15 cellular contexts compared by ENCODE assay signal in the genomic region with DNA sequence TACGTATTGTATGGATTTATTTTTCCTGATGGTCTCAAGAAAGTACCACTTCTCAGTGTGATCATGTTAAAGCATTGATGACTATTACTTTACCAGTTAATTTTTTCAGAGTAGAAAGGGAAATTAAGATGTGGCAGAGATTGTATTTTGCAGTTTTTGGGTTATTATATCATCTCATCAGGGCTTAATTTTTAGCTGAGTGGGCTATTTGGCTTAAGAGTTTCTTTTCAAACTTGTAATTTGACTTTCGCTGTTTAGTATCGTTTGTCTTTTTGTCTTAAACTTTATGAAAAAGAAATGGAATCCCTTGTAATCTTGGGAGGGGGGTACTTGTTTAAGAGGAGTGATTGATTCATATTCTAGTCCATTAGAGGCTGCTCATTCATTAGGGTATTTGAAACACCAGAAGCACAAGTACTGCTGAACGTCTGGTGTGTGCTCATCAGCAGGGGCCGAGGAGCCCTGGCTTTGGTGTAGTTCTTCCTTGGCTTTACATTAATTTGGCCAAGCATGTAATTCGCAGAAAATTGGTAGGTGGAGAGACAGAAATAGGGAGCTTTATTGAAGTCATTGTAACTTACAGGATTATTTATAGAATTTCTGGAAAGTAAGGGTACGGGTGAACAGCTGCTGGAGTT.
DNase-seq lines count a peak whose midpoint lies in the region; ATAC-seq and TF ChIP-seq lines count a peak whose summit lies in the region.
"Had no signal": no experiment of that assay in that cellular context is flagged by ENCODE, and none has a peak within 500 bp of the region (broad histone marks: within the 10 kb centered on the region; RNA-seq: fewer than 3 reads in every experiment).

No MANE protein-coding gene starts in this region.

- H3K27ac ChIP-seq in SJCRH30 = peak overlapping the region; percentile 59
- H3K27ac ChIP-seq: left lung, prostate gland, thyroid gland had no signal

- peaks cover 23% of the 10 kb centered on the region for H3K4me1 Mint-ChIP-seq in activated naive CD4-positive, alpha-beta T cell treated with anti-CD3 and anti-CD28 coated beads for 36 hours (ENCODE audit: low read depth)
- peaks cover 3% of the 10 kb centered on the region for H3K4me1 Mint-ChIP-seq in activated naive CD4-positive, alpha-beta T cell treated with anti-CD3 and anti-CD28 coated beads, Interleukin-2, amount 10 ng/mL, durations not matched to agents 7 days and 5 days
- H3K4me1 Mint-ChIP-seq in brain = peaks cover 64% of the 10 kb centered on the region
- H3K4me1 Mint-ChIP-seq: naive B cell had no signal

- H3K27me3 Mint-ChIP-seq in activated naive CD4-positive, alpha-beta T cell treated with anti-CD3 and anti-CD28 coated beads for 36 hours (ENCODE audit: low read depth) = peaks cover 8% of the 10 kb centered on the region
- peaks cover 7% of the 10 kb centered on the region for H3K27me3 Mint-ChIP-seq in activated naive CD4-positive, alpha-beta T cell treated with anti-CD3 and anti-CD28 coated beads, Interleukin-2, amount 10 ng/mL, durations not matched to agents 7 days and 5 days
- H3K27me3 Mint-ChIP-seq in brain = no peaks in the 10 kb centered on the region

- no peak for DNase-seq in activated naive CD4-positive, alpha-beta T cell treated with anti-CD3 and anti-CD28 coated beads for 36 hours
- no peak for DNase-seq in activated naive CD4-positive, alpha-beta T cell treated with anti-CD3 and anti-CD28 coated beads, Interleukin-2, amount 10 ng/mL, durations not matched to agents 7 days and 5 days
- DNase-seq in SJCRH30 (peak; percentile 41 to 66), RPMI8226 (no peak), hippocampal formation (lab: John Stamatoyannopoulos, UW) (no peak), left colon (no peak)
- DNase-seq: Kasumi-1, left lung, naive B cell, NCI-H1436, NCI-H510A treated with DMSO at 0.1 percent for 48 hours, thyroid gland had no signal

- H3K9me3 Mint-ChIP-seq in activated naive CD4-positive, alpha-beta T cell treated with anti-CD3 and anti-CD28 coated beads for 36 hours = no peaks in the 10 kb centered on the region
- no peaks in the 10 kb centered on the region for H3K9me3 Mint-ChIP-seq in activated naive CD4-positive, alpha-beta T cell treated with anti-CD3 and anti-CD28 coated beads, Interleukin-2, amount 10 ng/mL, durations not matched to agents 7 days and 5 days
- H3K9me3 Mint-ChIP-seq in brain = no peaks in the 10 kb centered on the region
- H3K9me3 Mint-ChIP-seq: naive B cell had no signal

- peaks cover 25% of the 10 kb centered on the region for H3K4me1 ChIP-seq in SJCRH30
- H3K4me1 ChIP-seq in skeletal muscle satellite cell (ENCODE audit: control insufficient read depth, insufficient read depth, low read length) = peaks cover 39% of the 10 kb centered on the region
- H3K4me1 ChIP-seq: left lung, prostate gland had no signal

- H3K4me3 ChIP-seq in SJCRH30 = peak overlapping the region; percentile 20
- no peak overlapping the region for H3K4me3 ChIP-seq in skeletal muscle satellite cell (ENCODE audit: low read length)
- H3K4me3 ChIP-seq: left lung, prostate gland, thyroid gland had no signal

- intact Hi-C loops in activated naive CD4-positive, alpha-beta T cell treated with anti-CD3 and anti-CD28 coated beads for 36 hours (cut with micrococcal nuclease) = no loop called here
- intact Hi-C loops in left colon (cut with DNase I, micrococcal nuclease) = no loop called here

- H3K27me3 ChIP-seq in SJCRH30 = no peaks in the 10 kb centered on the region
- H3K27me3 ChIP-seq in skeletal muscle satellite cell (ENCODE audit: control insufficient read depth, insufficient read depth, low read length) = no peaks in the 10 kb centered on the region
- H3K27me3 ChIP-seq: left lung, thyroid gland had no signal

- no peak for TF ChIP-seq CTCF in brain (conservative IDR thresholded peaks at IDR 0.05)

- no peak overlapping the region for H3K4me2 ChIP-seq in skeletal muscle satellite cell (ENCODE audit: low read length)

- H3K27ac Mint-ChIP-seq in activated naive CD4-positive, alpha-beta T cell treated with anti-CD3 and anti-CD28 coated beads for 36 hours = no peak overlapping the region
- H3K27ac Mint-ChIP-seq in activated naive CD4-positive, alpha-beta T cell treated with anti-CD3 and anti-CD28 coated beads, Interleukin-2, amount 10 ng/mL, durations not matched to agents 7 days and 5 days = no peak overlapping the region
- peak overlapping the region in 4 of 5 experiments; percentile 30 to 89 (median 62) for H3K27ac Mint-ChIP-seq in brain
- H3K27ac Mint-ChIP-seq: naive B cell had no signal

- CTCF ChIA-PET in activated naive CD4-positive, alpha-beta T cell treated with anti-CD3 and anti-CD28 coated beads for 36 hours (lab: Charles Lee) = no interaction called here
- CTCF ChIA-PET in activated naive CD4-positive, alpha-beta T cell treated with anti-CD3 and anti-CD28 coated beads, Interleukin-2, amount 10 ng/mL, durations not matched to agents 7 days and 5 days (lab: Charles Lee) = interaction anchor here (1.8 kb wide), 1 partner anchor 66 kb away, joined by 3 read pairs; no protein-coding TSS in a partner anchor

- ATAC-seq in left colon = no peak
- ATAC-seq: left lung had no signal

- H3K9ac ChIP-seq in skeletal muscle satellite cell (ENCODE audit: low read depth, low read length) = peak overlapping the region; percentile 15

- H3K36me3 ChIP-seq in SJCRH30 = no peaks in the 10 kb centered on the region
- H3K36me3 ChIP-seq in skeletal muscle satellite cell (ENCODE audit: insufficient read depth, low read length) = no peaks in the 10 kb centered on the region
- H3K36me3 ChIP-seq: left lung, prostate gland, thyroid gland had no signal

- no peaks in the 10 kb centered on the region for H3K9me3 ChIP-seq in SJCRH30 (replicated peaks)
- H3K9me3 ChIP-seq in skeletal muscle satellite cell (replicated peaks; ENCODE audit: low read length) = no peaks in the 10 kb centered on the region
- H3K9me3 ChIP-seq: left lung, prostate gland, thyroid gland had no signal

- no peaks in the 10 kb centered on the region for H3K36me3 Mint-ChIP-seq in activated naive CD4-positive, alpha-beta T cell treated with anti-CD3 and anti-CD28 coated beads for 36 hours (ENCODE audit: low read depth)
- H3K36me3 Mint-ChIP-seq in activated naive CD4-positive, alpha-beta T cell treated with anti-CD3 and anti-CD28 coated beads, Interleukin-2, amount 10 ng/mL, durations not matched to agents 7 days and 5 days = no peaks in the 10 kb centered on the region
- H3K36me3 Mint-ChIP-seq in brain = no peaks in the 10 kb centered on the region
- H3K36me3 Mint-ChIP-seq: naive B cell had no signal

- H3K4me3 Mint-ChIP-seq in activated naive CD4-positive, alpha-beta T cell treated with anti-CD3 and anti-CD28 coated beads for 36 hours = peak overlapping the region; percentile 28
- no peak overlapping the region for H3K4me3 Mint-ChIP-seq in activated naive CD4-positive, alpha-beta T cell treated with anti-CD3 and anti-CD28 coated beads, Interleukin-2, amount 10 ng/mL, durations not matched to agents 7 days and 5 days
- peak overlapping the region in 4 of 5 experiments; percentile 34 to 78 (median 66) for H3K4me3 Mint-ChIP-seq in brain
- H3K4me3 Mint-ChIP-seq: naive B cell had no signal

Comparison
In these comparisons a context has a peak if more than half of its experiments do, and no peak if none do; other contexts are left out.
1. DNase-seq: peak in SJCRH30 (2 of 2); none in activated naive CD4-positive, alpha-beta T cell treated with anti-CD3 and anti-CD28 coated beads for 36 hours (single experiment), activated naive CD4-positive, alpha-beta T cell treated with anti-CD3 and anti-CD28 coated beads, Interleukin-2, amount 10 ng/mL, durations not matched to agents 7 days and 5 days (single experiment), RPMI8226 (single experiment), hippocampal formation (0 of 2) and left colon (0 of 2).
2. H3K27ac Mint-ChIP-seq: peak in brain (4 of 5); none in activated naive CD4-positive, alpha-beta T cell treated with anti-CD3 and anti-CD28 coated beads for 36 hours (single experiment) and activated naive CD4-positive, alpha-beta T cell treated with anti-CD3 and anti-CD28 coated beads, Interleukin-2, amount 10 ng/mL, durations not matched to agents 7 days and 5 days (single experiment).